Comparison of ENCODE assay signal across 8 cellular contexts in the genomic region with DNA sequence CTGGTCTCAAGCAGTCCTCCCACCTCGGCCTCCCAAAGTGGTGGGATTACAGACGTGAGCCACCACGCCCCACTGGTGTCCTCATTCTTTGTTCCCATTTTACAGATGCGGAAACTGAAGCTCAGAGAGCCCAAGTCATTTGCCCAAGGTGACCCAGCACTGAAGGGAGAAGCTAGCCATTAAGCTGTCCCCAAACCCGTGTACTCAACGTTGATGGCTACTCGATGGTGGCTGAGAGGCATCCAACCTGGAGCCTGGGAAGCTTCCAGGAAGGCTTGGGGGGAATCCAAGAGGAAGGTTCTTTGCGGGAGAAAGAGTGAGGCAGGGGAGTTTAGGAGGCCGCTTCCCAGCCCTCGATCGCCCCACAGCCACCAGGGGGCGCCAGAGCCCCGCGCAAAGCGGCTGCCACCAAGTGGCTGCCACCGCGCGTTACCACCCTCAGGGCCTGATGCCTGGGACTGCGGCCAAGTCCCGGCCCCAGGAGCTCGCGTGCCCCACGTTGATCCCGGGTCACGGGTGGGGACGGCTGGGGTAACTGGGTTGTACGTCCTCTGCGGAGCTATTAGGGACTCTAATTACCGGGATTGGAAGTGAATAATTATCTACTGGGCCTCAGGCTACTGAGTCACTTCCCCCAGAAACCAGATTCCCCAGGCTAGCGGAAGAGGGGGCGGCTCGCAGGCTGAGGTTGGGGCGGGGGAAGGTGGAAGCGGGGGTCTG. TPM values are rescaled to one million over a fixed set of nuclear protein-coding genes. Genes with fewer than 3 reads are reported as not detected.
A peak's percentile ranks its signal among the peaks of the same experiment; 100 is the strongest.
DNase-seq lines count a peak whose midpoint lies in the region; ATAC-seq and TF ChIP-seq lines count a peak whose summit lies in the region.

No MANE protein-coding gene starts in this region.

- no peak overlapping the region for H3K27ac Mint-ChIP-seq in endodermal cell

- peaks cover 2% of the 10 kb centered on the region for H3K4me1 Mint-ChIP-seq in endodermal cell

- no peaks in the 10 kb centered on the region for H3K9me3 ChIP-seq in NT2/D1 (ENCODE audit: insufficient read depth, low read length)
- no peaks in the 10 kb centered on the region for H3K9me3 ChIP-seq in endodermal cell (ENCODE audit: control insufficient read depth, low read length)
- no peaks in the 10 kb centered on the region for H3K9me3 ChIP-seq in mucosa of rectum (ENCODE audit: control insufficient read depth in 2 of 2, low read length in 2 of 2)

- ATAC-seq in GM19025 (IDR thresholded peaks at IDR 0.05; ENCODE audit: low read depth, unreplicated experiment), result peak; percentile 71

- H3K4me3 ChIP-seq in AG09309 (ENCODE audit: control insufficient read depth, low read depth, low read length) (peak overlapping the region; percentile 1; the same call in 1 of the 2 replicates), HL-60 (replicated peaks; ENCODE audit: insufficient read depth, low read length) (peak overlapping the region; percentile 19), NT2/D1 (ENCODE audit: insufficient read length, low read depth) (no peak overlapping the region), endodermal cell (ENCODE audit: low read length) (no peak overlapping the region), mucosa of rectum (ENCODE audit: low read length in 2 of 2) (peak overlapping the region; percentile 28 to 48)

- 27 to 28% methylated on average over 12 to 34 of the region's 34 CpGs for WGBS in endodermal cell (ENCODE audit: insufficient coverage in 1 of 2, insufficient read length in 1 of 2), 2 experiments

- H3K27ac ChIP-seq in HL-60 (replicated peaks) (no peak overlapping the region), endodermal cell (ENCODE audit: low read depth, low read length) (no peak overlapping the region), mucosa of rectum (ENCODE audit: low read depth in 2 of 2, low read length in 2 of 2) (no peak overlapping the region)

- H3K36me3 ChIP-seq in NT2/D1 (ENCODE audit: insufficient read depth, insufficient read length, low read length) (no peaks in the 10 kb centered on the region), endodermal cell (ENCODE audit: control insufficient read depth, insufficient read depth, low read length) (no peaks in the 10 kb centered on the region), mucosa of rectum (ENCODE audit: control insufficient read depth in 2 of 2, insufficient read depth in 2 of 2, low read length in 2 of 2) (no peaks in the 10 kb centered on the region)

- H3K9ac ChIP-seq in NT2/D1 (ENCODE audit: insufficient read length, low read depth) (peak overlapping the region; percentile 58), endodermal cell (ENCODE audit: extremely low read depth, low read length, poor library complexity, severe bottlenecking) (no peak overlapping the region), mucosa of rectum (ENCODE audit: low read depth in 1 of 2, low read length in 2 of 2) (peak overlapping the region; percentile 24 to 45)

- no peak overlapping the region for H3K4me3 Mint-ChIP-seq in endodermal cell

- DNase-seq in AG09309 (ENCODE audit: low read depth) (peak; percentile 48), HL-60 (ENCODE audit: low read depth in 1 of 2, low spot score in 1 of 2) (peak; percentile 66 to 82), NT2/D1 (ENCODE audit: low read depth, low spot score) (peak; percentile 77), endodermal cell (peak; percentile 97)
- DNase-seq in activated CD8-positive, alpha-beta memory T cell treated with anti-CD3 and anti-CD28 coated beads, Interleukin-2, amount 50 U/mL, for 4 hours, result peak; percentile 90
- peak; percentile 79 for DNase-seq in stimulated activated CD8-positive, alpha-beta memory T cell treated with anti-CD3 and anti-CD28 coated beads, Interleukin-4, amount 100 ng/mL, for 24 hours (ENCODE audit: low read depth)

- H3K4me1 ChIP-seq in NT2/D1 (ENCODE audit: insufficient read depth, insufficient read length) (peaks cover 5% of the 10 kb centered on the region), endodermal cell (ENCODE audit: control insufficient read depth, insufficient read depth, low read length) (no peaks in the 10 kb centered on the region), mucosa of rectum (ENCODE audit: control insufficient read depth in 2 of 2, insufficient read depth in 2 of 2, low read length in 2 of 2) (peaks cover 0 to 5% of the 10 kb centered on the region in 2 donors)

- TF ChIP-seq CTCF in AG09309 (IDR thresholded peaks at IDR 0.05; ENCODE audit: control insufficient read depth, insufficient read depth, low read depth, low read length, missing control alignments) (peak; percentile 100), HL-60 (IDR thresholded peaks at IDR 0.05; ENCODE audit: insufficient read depth, low read length) (peak; percentile 96), endodermal cell (conservative IDR thresholded peaks at IDR 0.05) (peak; percentile 100)

- no peaks in the 10 kb centered on the region for H3K36me3 Mint-ChIP-seq in endodermal cell (ENCODE audit: low read depth)

- H3K9me3 Mint-ChIP-seq in endodermal cell, result no peaks in the 10 kb centered on the region

- peaks cover 3% of the 10 kb centered on the region for H3K27me3 Mint-ChIP-seq in endodermal cell (ENCODE audit: insufficient read depth)

- H3K27me3 ChIP-seq in HL-60 (ENCODE audit: insufficient read depth, poor library complexity, severe bottlenecking) (no peaks in the 10 kb centered on the region), NT2/D1 (ENCODE audit: insufficient read depth, insufficient read length) (no peaks in the 10 kb centered on the region), endodermal cell (ENCODE audit: control insufficient read depth, insufficient read depth, low read length, poor library complexity, severe bottlenecking) (no peaks in the 10 kb centered on the region), mucosa of rectum (ENCODE audit: control insufficient read depth in 2 of 2, insufficient read depth in 2 of 2, low read length in 2 of 2) (no peaks in the 10 kb centered on the region)

RNA-seq across cellular contexts. Expression of gene SH2B3, which starts 8.8 kb away (rescaled TPM):
- total RNA-seq in endodermal cell, result 1 to 10 TPM; 6.8 to 6.9 TPM
- polyA plus RNA-seq in endodermal cell (2013, experiment 1 of 2), result 6.2 TPM
- polyA plus RNA-seq in endodermal cell (2013, experiment 2 of 2), result 5.0 TPM

RNA-seq across cellular contexts. Expression of gene PHETA1, which starts 28.0 kb away (rescaled TPM):
- total RNA-seq in endodermal cell, result 10 to 100 TPM; 15.0 to 19.2 TPM
- 11.7 TPM for polyA plus RNA-seq in endodermal cell (2013, experiment 1 of 2)
- 11.6 TPM for polyA plus RNA-seq in endodermal cell (2013, experiment 2 of 2)

Comparison
In these comparisons a context has a peak if more than half of its experiments do, and no peak if none do; other contexts are left out.
1. H3K4me3 ChIP-seq: peak in AG09309 (single experiment), HL-60 (single experiment) and mucosa of rectum (2 of 2); none in NT2/D1 (single experiment) and endodermal cell (single experiment).
2. Peak in every context shown above with its lines, with median percentiles within 50 percentile points of each other: DNase-seq and CTCF ChIP-seq.